ENCODE assay signal across 8 cellular contexts in genomic region chr1:181936768-181937581, GRCh38.
A peak's percentile ranks its signal among the peaks of the same experiment; 100 is the strongest.
DNase-seq lines count a peak whose midpoint lies in the region; ATAC-seq and TF ChIP-seq lines count a peak whose summit lies in the region.

No MANE protein-coding gene starts in this region.

- H3K4me1 ChIP-seq in cardiac muscle cell (ENCODE audit: low read depth) (no peaks in the 10 kb centered on the region), OCI-LY3 (ENCODE audit: low read length) (peaks cover 16% of the 10 kb centered on the region)

- ATAC-seq in stimulated activated effector memory CD8-positive, alpha-beta T cell treated with anti-CD3 and anti-CD28 coated beads, Interleukin-12 subunit alpha, Interleukin-12 subunit beta, amount 100 ng/mL, for 72 hours = peak; percentile 82

- no peaks in the 10 kb centered on the region for H3K36me3 ChIP-seq in cardiac muscle cell
- H3K36me3 ChIP-seq in OCI-LY3 (replicated peaks; ENCODE audit: low read depth, low read length) = no peaks in the 10 kb centered on the region

- H3K4me3 ChIP-seq in cardiac muscle cell (no peak overlapping the region), OCI-LY3 (ENCODE audit: low read length) (peak overlapping the region; percentile 56)

- H2AFZ ChIP-seq in OCI-LY3 (ENCODE audit: low read depth, low read length) = peak overlapping the region; percentile 61; the same call in 1 of the 2 replicates

- no peak overlapping the region for H3K4me3 Mint-ChIP-seq in HFFc6
- no peak overlapping the region for H3K4me3 Mint-ChIP-seq in activated naive CD8-positive, alpha-beta T cell treated with anti-CD3 and anti-CD28 coated beads for 36 hours
- no peak overlapping the region for H3K4me3 Mint-ChIP-seq in stimulated activated effector memory CD8-positive, alpha-beta T cell treated with anti-CD3 and anti-CD28 coated beads, Interleukin-12 subunit alpha, Interleukin-12 subunit beta, amount 100 ng/mL, for 72 hours

- H4K20me1 ChIP-seq in OCI-LY3 (ENCODE audit: insufficient read depth, low read length) = peaks cover 7% of the 10 kb centered on the region; the same call in 1 of the 2 replicates

- H3K9ac ChIP-seq in OCI-LY3 (ENCODE audit: low read length) = no peak overlapping the region

- DNase-seq in cardiac muscle cell (ENCODE audit: low read depth in 1 of 2, low spot score in 1 of 2) = peak; percentile 0 to 76
- no peak for DNase-seq in cardiac septum (ENCODE audit: low spot score)
- DNase-seq in HFFc6 = no peak
- DNase-seq in LoVo (ENCODE audit: low spot score) = peak; percentile 60
- DNase-seq in activated naive CD8-positive, alpha-beta T cell treated with anti-CD3 and anti-CD28 coated beads for 36 hours = peak; percentile 62
- DNase-seq in inferior parietal cortex (ENCODE audit: extremely low spot score) = peak; percentile 70
- peak; percentile 14 to 64 for DNase-seq in stimulated activated effector memory CD8-positive, alpha-beta T cell treated with anti-CD3 and anti-CD28 coated beads, Interleukin-12 subunit alpha, Interleukin-12 subunit beta, amount 100 ng/mL, for 72 hours (ENCODE audit: low spot score in 2 of 2)

- no peaks in the 10 kb centered on the region for H3K79me2 ChIP-seq in OCI-LY3 (ENCODE audit: low read length)

- TF ChIP-seq CTCF in cardiac muscle cell (IDR thresholded peaks at IDR 0.05; ENCODE audit: low read depth, low read length) (no peak), HFFc6 (IDR thresholded peaks at IDR 0.05) (0 out of 2 replicates have a peak, but pooled peaks have one; percentile 12), OCI-LY3 (IDR thresholded peaks at IDR 0.05; ENCODE audit: low read depth, low read length) (peak; percentile 93)

- intact Hi-C loops in cardiac septum (cut with DNase I) = loop anchor here (5.0 kb wide), 1 partner anchor 455 kb away; the partner anchor contains the start of gene CACNA1E

- H3K9me3 ChIP-seq in cardiac muscle cell (ENCODE audit: low read depth) = no peaks in the 10 kb centered on the region
- no peaks in the 10 kb centered on the region for H3K9me3 ChIP-seq in OCI-LY3 (ENCODE audit: insufficient read depth, low read length)

- no peaks in the 10 kb centered on the region for H3K27me3 Mint-ChIP-seq in HFFc6 (ENCODE audit: insufficient read depth)
- peaks cover 4% of the 10 kb centered on the region for H3K27me3 Mint-ChIP-seq in activated naive CD8-positive, alpha-beta T cell treated with anti-CD3 and anti-CD28 coated beads for 36 hours

- peaks cover 5% of the 10 kb centered on the region; the same call in 1 of the 2 replicates for H3K9me3 Mint-ChIP-seq in HFFc6
- no peaks in the 10 kb centered on the region for H3K9me3 Mint-ChIP-seq in activated naive CD8-positive, alpha-beta T cell treated with anti-CD3 and anti-CD28 coated beads for 36 hours
- no peaks in the 10 kb centered on the region for H3K9me3 Mint-ChIP-seq in stimulated activated effector memory CD8-positive, alpha-beta T cell treated with anti-CD3 and anti-CD28 coated beads, Interleukin-12 subunit alpha, Interleukin-12 subunit beta, amount 100 ng/mL, for 72 hours

- H3K27me3 ChIP-seq in cardiac muscle cell (peaks cover 12% of the 10 kb centered on the region), OCI-LY3 (ENCODE audit: low read depth, low read length) (peaks cover 37% of the 10 kb centered on the region)

- no peaks in the 10 kb centered on the region for H3K4me1 Mint-ChIP-seq in HFFc6 (ENCODE audit: low read depth)
- H3K4me1 Mint-ChIP-seq in activated naive CD8-positive, alpha-beta T cell treated with anti-CD3 and anti-CD28 coated beads for 36 hours = peaks cover 5% of the 10 kb centered on the region
- no peaks in the 10 kb centered on the region for H3K4me1 Mint-ChIP-seq in stimulated activated effector memory CD8-positive, alpha-beta T cell treated with anti-CD3 and anti-CD28 coated beads, Interleukin-12 subunit alpha, Interleukin-12 subunit beta, amount 100 ng/mL, for 72 hours

- H3K36me3 Mint-ChIP-seq in HFFc6 (ENCODE audit: low read depth) = no peaks in the 10 kb centered on the region
- H3K36me3 Mint-ChIP-seq in activated naive CD8-positive, alpha-beta T cell treated with anti-CD3 and anti-CD28 coated beads for 36 hours = no peaks in the 10 kb centered on the region
- no peaks in the 10 kb centered on the region for H3K36me3 Mint-ChIP-seq in stimulated activated effector memory CD8-positive, alpha-beta T cell treated with anti-CD3 and anti-CD28 coated beads, Interleukin-12 subunit alpha, Interleukin-12 subunit beta, amount 100 ng/mL, for 72 hours

- H3K27ac Mint-ChIP-seq in HFFc6 = no peak overlapping the region
- H3K27ac Mint-ChIP-seq in activated naive CD8-positive, alpha-beta T cell treated with anti-CD3 and anti-CD28 coated beads for 36 hours = no peak overlapping the region
- no peak overlapping the region for H3K27ac Mint-ChIP-seq in stimulated activated effector memory CD8-positive, alpha-beta T cell treated with anti-CD3 and anti-CD28 coated beads, Interleukin-12 subunit alpha, Interleukin-12 subunit beta, amount 100 ng/mL, for 72 hours

- peak overlapping the region; percentile 78 for H3K4me2 ChIP-seq in OCI-LY3 (ENCODE audit: low read length)

- H3K27ac ChIP-seq in cardiac muscle cell = no peak overlapping the region
- H3K27ac ChIP-seq in OCI-LY3 (ENCODE audit: low read length) = no peak overlapping the region

Comparison
In these comparisons a context has a peak if more than half of its experiments do, and no peak if none do; other contexts are left out.
1. DNase-seq: peak in cardiac muscle cell (2 of 2), LoVo (single experiment), activated naive CD8-positive, alpha-beta T cell treated with anti-CD3 and anti-CD28 coated beads for 36 hours (single experiment), inferior parietal cortex (single experiment) and stimulated activated effector memory CD8-positive, alpha-beta T cell treated with anti-CD3 and anti-CD28 coated beads, Interleukin-12 subunit alpha, Interleukin-12 subunit beta, amount 100 ng/mL, for 72 hours (2 of 2); none in cardiac septum (single experiment) and HFFc6 (single experiment).